In genomic region chr16:80931985-80932720, GRCh38 we compare ENCODE assay signal across 8 cellular contexts.
DNase-seq lines count a peak whose midpoint lies in the region; ATAC-seq, FAIRE-seq and TF ChIP-seq lines count a peak whose summit lies in the region.

No MANE protein-coding gene starts in this region.

- peak in 11 of 14 donors; percentile 17 to 85 (median 59) for DNase-seq in C1 segment of cervical spinal cord (lab: John Stamatoyannopoulos, UW)
- DNase-seq in HK-2 (ENCODE audit: unreplicated experiment): peak; percentile 57
- DNase-seq in activated T-helper 1 cell treated with anti-CD3 and anti-CD28 coated beads, Interleukin-12 subunit alpha, Interleukin-12 subunit beta, Interleukin-2, Interleukin-4 antibody, amounts not matched to agents 30 ng/mL and 10 ng/mL and 1 ng/mL, durations not matched to agents 14 hours and 24 hours and 36 hours (ENCODE audit: low spot score): no peak
- DNase-seq in foreskin melanocyte: peak; percentile 16
- no peak for DNase-seq in natural killer cell
- DNase-seq in urothelium cell line (ENCODE audit: low spot score): peak; percentile 32
- no peak for DNase-seq in SKM-1 (lab: John Stamatoyannopoulos, UW; ENCODE audit: unreplicated experiment)

- ATAC-seq in natural killer cell (peak in 2 of 3 donors; percentile 34 to 87), HG03280 (IDR thresholded peaks at IDR 0.05; ENCODE audit: unreplicated experiment) (no peak)

- H3K27me3 Mint-ChIP-seq in activated T-helper 1 cell treated with anti-CD3 and anti-CD28 coated beads, Interleukin-12 subunit alpha, Interleukin-12 subunit beta, Interleukin-2, Interleukin-4 antibody, amounts not matched to agents 30 ng/mL and 10 ng/mL and 1 ng/mL, durations not matched to agents 14 hours and 24 hours and 36 hours (ENCODE audit: insufficient read depth): peaks cover 46% of the 10 kb centered on the region
- peaks cover 39 to 48% of the 10 kb centered on the region in 2 donors for H3K27me3 Mint-ChIP-seq in natural killer cell (ENCODE audit: low read depth in 2 of 2)

- H3K4me1 Mint-ChIP-seq in activated T-helper 1 cell treated with anti-CD3 and anti-CD28 coated beads, Interleukin-12 subunit alpha, Interleukin-12 subunit beta, Interleukin-2, Interleukin-4 antibody, amounts not matched to agents 30 ng/mL and 10 ng/mL and 1 ng/mL, durations not matched to agents 14 hours and 24 hours and 36 hours (ENCODE audit: low read depth): peaks cover 9% of the 10 kb centered on the region
- peaks cover 5 to 12% of the 10 kb centered on the region in 2 donors for H3K4me1 Mint-ChIP-seq in natural killer cell

- no peaks in the 10 kb centered on the region for H3K9me3 Mint-ChIP-seq in activated T-helper 1 cell treated with anti-CD3 and anti-CD28 coated beads, Interleukin-12 subunit alpha, Interleukin-12 subunit beta, Interleukin-2, Interleukin-4 antibody, amounts not matched to agents 30 ng/mL and 10 ng/mL and 1 ng/mL, durations not matched to agents 14 hours and 24 hours and 36 hours
- no peaks in the 10 kb centered on the region for H3K9me3 Mint-ChIP-seq in natural killer cell

- intact Hi-C loops in activated T-helper 1 cell treated with anti-CD3 and anti-CD28 coated beads, Interleukin-12 subunit alpha, Interleukin-12 subunit beta, Interleukin-2, Interleukin-4 antibody, amounts not matched to agents 30 ng/mL and 10 ng/mL and 1 ng/mL, durations not matched to agents 14 hours and 24 hours and 36 hours (cut with micrococcal nuclease): no loop called here
- intact Hi-C loops in natural killer cell (cut with micrococcal nuclease): no loop called here

- FAIRE-seq in urothelium cell line (lab: Jason Lieb, UNC): no peak

- H3K4me3 Mint-ChIP-seq in activated T-helper 1 cell treated with anti-CD3 and anti-CD28 coated beads, Interleukin-12 subunit alpha, Interleukin-12 subunit beta, Interleukin-2, Interleukin-4 antibody, amounts not matched to agents 30 ng/mL and 10 ng/mL and 1 ng/mL, durations not matched to agents 14 hours and 24 hours and 36 hours: peak overlapping the region; percentile 63
- peak overlapping the region; percentile 89 for H3K4me3 Mint-ChIP-seq in natural killer cell

- no peak overlapping the region for H3K27ac Mint-ChIP-seq in activated T-helper 1 cell treated with anti-CD3 and anti-CD28 coated beads, Interleukin-12 subunit alpha, Interleukin-12 subunit beta, Interleukin-2, Interleukin-4 antibody, amounts not matched to agents 30 ng/mL and 10 ng/mL and 1 ng/mL, durations not matched to agents 14 hours and 24 hours and 36 hours
- no peak overlapping the region for H3K27ac Mint-ChIP-seq in natural killer cell

- H3K36me3 Mint-ChIP-seq in activated T-helper 1 cell treated with anti-CD3 and anti-CD28 coated beads, Interleukin-12 subunit alpha, Interleukin-12 subunit beta, Interleukin-2, Interleukin-4 antibody, amounts not matched to agents 30 ng/mL and 10 ng/mL and 1 ng/mL, durations not matched to agents 14 hours and 24 hours and 36 hours (ENCODE audit: low read depth): peaks cover 2% of the 10 kb centered on the region
- no peaks in the 10 kb centered on the region for H3K36me3 Mint-ChIP-seq in natural killer cell

- TF ChIP-seq CTCF in natural killer cell (IDR thresholded peaks at IDR 0.05): no peak

Comparison
In these comparisons a context has a peak if more than half of its experiments do, and no peak if none do; other contexts are left out.
1. DNase-seq: peak in C1 segment of cervical spinal cord (11 of 14), HK-2 (single experiment), foreskin melanocyte (single experiment) and urothelium cell line (single experiment); none in activated T-helper 1 cell treated with anti-CD3 and anti-CD28 coated beads, Interleukin-12 subunit alpha, Interleukin-12 subunit beta, Interleukin-2, Interleukin-4 antibody, amounts not matched to agents 30 ng/mL and 10 ng/mL and 1 ng/mL, durations not matched to agents 14 hours and 24 hours and 36 hours (single experiment), natural killer cell (single experiment) and SKM-1 (single experiment).